In genomic region chr12:33437598-33437997, GRCh38 we compare ENCODE assay signal across 16 cellular contexts. TPM values are rescaled to one million over a fixed set of nuclear protein-coding genes. Genes with fewer than 3 reads are reported as not detected.
"Had no signal": no experiment of that assay in that cellular context is flagged by ENCODE, and none has a peak within 500 bp of the region (broad histone marks: within the 10 kb centered on the region; RNA-seq: fewer than 3 reads in every experiment).

No MANE protein-coding gene starts in this region.

- H3K9me3 ChIP-seq: thyroid gland had no signal

- H3K36me3 Mint-ChIP-seq: activated naive CD4-positive, alpha-beta T cell treated with anti-CD3 and anti-CD28 coated beads, Interleukin-2, amount 10 ng/mL, durations not matched to agents 7 days and 5 days had no signal

- H3K27ac ChIP-seq: skin epidermis, thyroid gland had no signal

- H3K4me1 Mint-ChIP-seq: activated CD4-positive, alpha-beta T cell treated with anti-CD3 and anti-CD28 coated beads, Interleukin-2, amount 10 ng/mL, durations not matched to agents 7 days and 5 days; central memory CD8-positive, alpha-beta T cell had no signal

- H3K4me3 Mint-ChIP-seq: activated CD4-positive, alpha-beta T cell treated with anti-CD3 and anti-CD28 coated beads, Interleukin-2, amount 10 ng/mL, durations not matched to agents 7 days and 5 days; activated naive CD4-positive, alpha-beta T cell treated with anti-CD3 and anti-CD28 coated beads, Interleukin-2, amount 10 ng/mL, durations not matched to agents 7 days and 5 days; central memory CD8-positive, alpha-beta T cell; immature natural killer cell had no signal

- H3K36me3 ChIP-seq: thyroid gland had no signal

- H3K27me3 Mint-ChIP-seq: central memory CD8-positive, alpha-beta T cell had no signal

- H3K27ac Mint-ChIP-seq: activated CD4-positive, alpha-beta T cell treated with anti-CD3 and anti-CD28 coated beads, Interleukin-2, amount 10 ng/mL, durations not matched to agents 7 days and 5 days; activated naive CD4-positive, alpha-beta T cell treated with anti-CD3 and anti-CD28 coated beads, Interleukin-2, amount 10 ng/mL, durations not matched to agents 7 days and 5 days; activated T-helper 2 cell treated with anti-CD3 and anti-CD28 coated beads, Interferon-gamma antibody, Interleukin-2, Interleukin-4, amounts not matched to agents 10 μg/mL and 5 μg/mL and 100 μg/mL, durations not matched to agents 14 hours and 24 hours and 36 hours; immature natural killer cell; naive B cell had no signal

- H3K9me3 Mint-ChIP-seq: activated CD4-positive, alpha-beta T cell treated with anti-CD3 and anti-CD28 coated beads, Interleukin-2, amount 10 ng/mL, durations not matched to agents 7 days and 5 days; activated naive CD4-positive, alpha-beta T cell treated with anti-CD3 and anti-CD28 coated beads, Interleukin-2, amount 10 ng/mL, durations not matched to agents 7 days and 5 days; activated T-helper 2 cell treated with anti-CD3 and anti-CD28 coated beads, Interferon-gamma antibody, Interleukin-2, Interleukin-4, amounts not matched to agents 10 μg/mL and 5 μg/mL and 100 μg/mL, durations not matched to agents 14 hours and 24 hours and 36 hours; central memory CD8-positive, alpha-beta T cell had no signal

- H3K4me3 ChIP-seq: lung, thyroid gland had no signal

- DNase-seq: activated CD4-positive, alpha-beta T cell treated with anti-CD3 and anti-CD28 coated beads, Interleukin-2, amount 10 ng/mL, durations not matched to agents 7 days and 5 days; activated CD4-positive, CD25-positive, alpha-beta regulatory T cell; activated naive CD4-positive, alpha-beta T cell treated with anti-CD3 and anti-CD28 coated beads, Interleukin-2, amount 10 ng/mL, durations not matched to agents 7 days and 5 days; activated T-cell treated with anti-CD3 and anti-CD28 coated beads for 4 hours; erythroblast; hippocampal formation; immature natural killer cell; naive B cell; thyroid gland had no signal

- H3K27me3 ChIP-seq: thyroid gland had no signal

RNA-seq across cellular contexts. Expression of gene SYT10, which starts 2.0 kb away (rescaled TPM):
- total RNA-seq: activated CD4-positive, alpha-beta T cell treated with anti-CD3 and anti-CD28 coated beads, Interleukin-2, amount 10 ng/mL, durations not matched to agents 7 days and 5 days; activated CD8-positive, alpha-beta memory T cell treated with anti-CD3 and anti-CD28 coated beads for 36 hours; activated T-helper 2 cell treated with anti-CD3 and anti-CD28 coated beads, Interferon-gamma antibody, Interleukin-2, Interleukin-4, amounts not matched to agents 10 μg/mL and 5 μg/mL and 100 μg/mL, durations not matched to agents 14 hours and 24 hours and 36 hours; osteoblast; T-helper 1 cell treated with Interleukin-12 subunit alpha and Interleukin-12 subunit beta and Interleukin-4 antibody, amounts not matched to agents 30 ng/mL and 1 ng/mL, for 36 hours; thyroid gland had no signal
- polyA plus RNA-seq: immature natural killer cell had no signal
